Comparison of ENCODE assay signal across 1 cellular context in the genomic region with DNA sequence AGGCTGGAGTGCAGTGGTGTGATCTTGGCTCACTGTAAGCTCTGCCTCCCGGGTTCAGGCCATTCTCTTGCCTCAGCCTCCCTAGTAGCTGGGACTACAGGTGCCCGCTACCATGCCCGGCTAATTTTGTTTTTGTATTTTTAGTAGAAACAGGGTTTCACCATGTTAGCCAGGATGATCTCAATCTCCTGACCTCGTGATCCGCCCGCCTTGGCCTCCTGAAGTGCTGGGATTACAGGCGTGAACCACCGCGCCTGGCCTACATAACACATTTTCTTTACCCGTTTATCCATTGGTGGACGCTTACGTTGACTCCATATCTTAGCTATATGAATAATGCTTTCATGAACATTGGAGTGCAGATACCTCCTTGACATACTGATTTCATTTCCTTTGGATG.
TF ChIP-seq lines count a peak whose summit lies in the region.
"Not testable (repeated sequence)": the region's sequence is repeated elsewhere in the genome, so short reads cannot be mapped to it uniquely, and the experiment has no call there.

No MANE protein-coding gene starts in this region.

TF ChIP-seq in K562, 482 proteins besides CTCF, POLR2A, EP300 and RAD21 (continued from another document):
- TF ChIP-seq, protein P1, sequence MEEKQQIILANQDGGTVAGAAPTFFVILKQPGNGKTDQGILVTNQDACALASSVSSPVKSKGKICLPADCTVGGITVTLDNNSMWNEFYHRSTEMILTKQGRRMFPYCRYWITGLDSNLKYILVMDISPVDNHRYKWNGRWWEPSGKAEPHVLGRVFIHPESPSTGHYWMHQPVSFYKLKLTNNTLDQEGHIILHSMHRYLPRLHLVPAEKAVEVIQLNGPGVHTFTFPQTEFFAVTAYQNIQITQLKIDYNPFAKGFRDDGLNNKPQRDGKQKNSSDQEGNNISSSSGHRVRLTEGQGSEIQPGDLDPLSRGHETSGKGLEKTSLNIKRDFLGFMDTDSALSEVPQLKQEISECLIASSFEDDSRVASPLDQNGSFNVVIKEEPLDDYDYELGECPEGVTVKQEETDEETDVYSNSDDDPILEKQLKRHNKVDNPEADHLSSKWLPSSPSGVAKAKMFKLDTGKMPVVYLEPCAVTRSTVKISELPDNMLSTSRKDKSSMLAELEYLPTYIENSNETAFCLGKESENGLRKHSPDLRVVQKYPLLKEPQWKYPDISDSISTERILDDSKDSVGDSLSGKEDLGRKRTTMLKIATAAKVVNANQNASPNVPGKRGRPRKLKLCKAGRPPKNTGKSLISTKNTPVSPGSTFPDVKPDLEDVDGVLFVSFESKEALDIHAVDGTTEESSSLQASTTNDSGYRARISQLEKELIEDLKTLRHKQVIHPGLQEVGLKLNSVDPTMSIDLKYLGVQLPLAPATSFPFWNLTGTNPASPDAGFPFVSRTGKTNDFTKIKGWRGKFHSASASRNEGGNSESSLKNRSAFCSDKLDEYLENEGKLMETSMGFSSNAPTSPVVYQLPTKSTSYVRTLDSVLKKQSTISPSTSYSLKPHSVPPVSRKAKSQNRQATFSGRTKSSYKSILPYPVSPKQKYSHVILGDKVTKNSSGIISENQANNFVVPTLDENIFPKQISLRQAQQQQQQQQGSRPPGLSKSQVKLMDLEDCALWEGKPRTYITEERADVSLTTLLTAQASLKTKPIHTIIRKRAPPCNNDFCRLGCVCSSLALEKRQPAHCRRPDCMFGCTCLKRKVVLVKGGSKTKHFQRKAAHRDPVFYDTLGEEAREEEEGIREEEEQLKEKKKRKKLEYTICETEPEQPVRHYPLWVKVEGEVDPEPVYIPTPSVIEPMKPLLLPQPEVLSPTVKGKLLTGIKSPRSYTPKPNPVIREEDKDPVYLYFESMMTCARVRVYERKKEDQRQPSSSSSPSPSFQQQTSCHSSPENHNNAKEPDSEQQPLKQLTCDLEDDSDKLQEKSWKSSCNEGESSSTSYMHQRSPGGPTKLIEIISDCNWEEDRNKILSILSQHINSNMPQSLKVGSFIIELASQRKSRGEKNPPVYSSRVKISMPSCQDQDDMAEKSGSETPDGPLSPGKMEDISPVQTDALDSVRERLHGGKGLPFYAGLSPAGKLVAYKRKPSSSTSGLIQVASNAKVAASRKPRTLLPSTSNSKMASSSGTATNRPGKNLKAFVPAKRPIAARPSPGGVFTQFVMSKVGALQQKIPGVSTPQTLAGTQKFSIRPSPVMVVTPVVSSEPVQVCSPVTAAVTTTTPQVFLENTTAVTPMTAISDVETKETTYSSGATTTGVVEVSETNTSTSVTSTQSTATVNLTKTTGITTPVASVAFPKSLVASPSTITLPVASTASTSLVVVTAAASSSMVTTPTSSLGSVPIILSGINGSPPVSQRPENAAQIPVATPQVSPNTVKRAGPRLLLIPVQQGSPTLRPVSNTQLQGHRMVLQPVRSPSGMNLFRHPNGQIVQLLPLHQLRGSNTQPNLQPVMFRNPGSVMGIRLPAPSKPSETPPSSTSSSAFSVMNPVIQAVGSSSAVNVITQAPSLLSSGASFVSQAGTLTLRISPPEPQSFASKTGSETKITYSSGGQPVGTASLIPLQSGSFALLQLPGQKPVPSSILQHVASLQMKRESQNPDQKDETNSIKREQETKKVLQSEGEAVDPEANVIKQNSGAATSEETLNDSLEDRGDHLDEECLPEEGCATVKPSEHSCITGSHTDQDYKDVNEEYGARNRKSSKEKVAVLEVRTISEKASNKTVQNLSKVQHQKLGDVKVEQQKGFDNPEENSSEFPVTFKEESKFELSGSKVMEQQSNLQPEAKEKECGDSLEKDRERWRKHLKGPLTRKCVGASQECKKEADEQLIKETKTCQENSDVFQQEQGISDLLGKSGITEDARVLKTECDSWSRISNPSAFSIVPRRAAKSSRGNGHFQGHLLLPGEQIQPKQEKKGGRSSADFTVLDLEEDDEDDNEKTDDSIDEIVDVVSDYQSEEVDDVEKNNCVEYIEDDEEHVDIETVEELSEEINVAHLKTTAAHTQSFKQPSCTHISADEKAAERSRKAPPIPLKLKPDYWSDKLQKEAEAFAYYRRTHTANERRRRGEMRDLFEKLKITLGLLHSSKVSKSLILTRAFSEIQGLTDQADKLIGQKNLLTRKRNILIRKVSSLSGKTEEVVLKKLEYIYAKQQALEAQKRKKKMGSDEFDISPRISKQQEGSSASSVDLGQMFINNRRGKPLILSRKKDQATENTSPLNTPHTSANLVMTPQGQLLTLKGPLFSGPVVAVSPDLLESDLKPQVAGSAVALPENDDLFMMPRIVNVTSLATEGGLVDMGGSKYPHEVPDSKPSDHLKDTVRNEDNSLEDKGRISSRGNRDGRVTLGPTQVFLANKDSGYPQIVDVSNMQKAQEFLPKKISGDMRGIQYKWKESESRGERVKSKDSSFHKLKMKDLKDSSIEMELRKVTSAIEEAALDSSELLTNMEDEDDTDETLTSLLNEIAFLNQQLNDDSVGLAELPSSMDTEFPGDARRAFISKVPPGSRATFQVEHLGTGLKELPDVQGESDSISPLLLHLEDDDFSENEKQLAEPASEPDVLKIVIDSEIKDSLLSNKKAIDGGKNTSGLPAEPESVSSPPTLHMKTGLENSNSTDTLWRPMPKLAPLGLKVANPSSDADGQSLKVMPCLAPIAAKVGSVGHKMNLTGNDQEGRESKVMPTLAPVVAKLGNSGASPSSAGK (IDR thresholded peaks at IDR 0.05): peak; percentile 67
- not testable (repeated sequence) for TF ChIP-seq NR2C1 (IDR thresholded peaks at IDR 0.05)
- 0 out of 2 replicates have a peak, but pooled peaks have one; percentile 26 for TF ChIP-seq NR2C1 (tag; IDR thresholded peaks at IDR 0.05)
- peak; percentile 32; the same call in 1 of the 2 replicates for TF ChIP-seq DMBX1 (CRISPR knock-in tag; IDR thresholded peaks at IDR 0.05; ENCODE audit: borderline replicate concordance)
- peak; percentile 40; the same call in 1 of the 2 replicates for TF ChIP-seq L3MBTL2 (IDR thresholded peaks at IDR 0.05)
- 0 out of 2 replicates have a peak, but pooled peaks have one; percentile 13 for TF ChIP-seq CXXC5 (CRISPR knock-in tag; IDR thresholded peaks at IDR 0.05)
